ENCODE assay signal across 1 cellular context in genomic region chr6:30238178-30238795, GRCh38.
TF ChIP-seq lines count a peak whose summit lies in the region.

No MANE protein-coding gene starts in this region.

TF ChIP-seq in HepG2, 621 proteins besides CTCF, POLR2A, EP300 and RAD21 (continued from another document):
- no peak for TF ChIP-seq PAXIP1 (CRISPR knock-in tag; conservative IDR thresholded peaks at IDR 0.05)
